ENCODE assay signal across 8 cellular contexts in the genomic region with DNA sequence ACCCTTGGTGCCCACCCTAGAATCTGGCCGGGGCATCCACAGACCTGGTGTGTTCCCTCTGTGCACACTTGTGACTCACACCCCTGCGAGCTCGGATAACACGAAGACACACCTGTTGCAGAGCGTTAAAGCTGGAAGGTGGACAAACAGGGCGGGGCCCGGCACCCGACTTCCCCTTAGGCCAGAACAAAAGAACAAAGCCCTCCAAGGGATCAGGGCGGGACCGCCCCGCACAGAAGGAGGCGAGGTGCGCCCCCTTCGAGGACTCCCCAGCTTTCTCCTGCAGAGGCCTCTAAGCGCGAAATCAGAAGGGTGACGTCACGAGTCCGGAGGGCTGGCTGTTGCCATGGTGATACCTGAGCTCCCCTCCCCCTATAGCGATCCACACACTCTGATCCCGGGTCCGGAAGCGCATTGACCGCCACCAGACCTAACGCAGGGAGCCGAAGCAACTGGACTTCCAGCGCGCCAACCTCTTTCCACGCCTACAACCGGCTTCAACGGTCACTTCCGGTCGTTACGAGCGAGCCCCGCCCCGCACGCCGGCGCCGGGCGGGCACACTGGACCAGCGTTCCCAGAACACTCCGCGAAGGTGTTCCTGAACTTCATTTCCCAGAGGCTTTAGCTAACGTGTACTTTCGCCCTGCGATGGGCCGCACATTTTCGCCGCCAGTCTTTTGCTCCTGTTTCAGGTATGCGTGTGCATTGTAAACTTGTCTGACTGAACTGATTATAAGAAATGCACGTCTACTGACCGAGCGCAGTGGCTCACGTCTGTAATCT. TPM values are rescaled to one million over a fixed set of nuclear protein-coding genes. Genes with fewer than 3 reads are reported as not detected.
DNase-seq lines count a peak whose midpoint lies in the region; ATAC-seq and TF ChIP-seq lines count a peak whose summit lies in the region.

A gene (minus strand): TSS at position 489 of the 784 bp plus-strand sequence. CDS start 811 bp downstream, outside the sequence.

- peak within 1 kb of the TSS; percentile 98 to 100 (median 100) for H3K4me3 Mint-ChIP-seq in IgD-negative memory B cell

- peak within 1 kb of the TSS; percentile 98 to 100 (median 99) for H3K27ac Mint-ChIP-seq in IgD-negative memory B cell

- H3K27me3 Mint-ChIP-seq in IgD-negative memory B cell, result no peaks in the 10 kb centered on the region

- H3K36me3 Mint-ChIP-seq in IgD-negative memory B cell, result peaks cover 9% of the 10 kb centered on the region

- TF ChIP-seq CTCF in epithelial cell of proximal tubule (conservative IDR thresholded peaks at IDR 0.05; ENCODE audit: low read depth, low read length), result no peak

- DNase-seq in DMS153 (lab: John Stamatoyannopoulos, UW) (peak; percentile 97), OCI-M2 (lab: John Stamatoyannopoulos, UW; ENCODE audit: unreplicated experiment) (peak; percentile 93), activated T-cell treated with anti-CD3 and anti-CD28 coated beads for 48 hours (ENCODE audit: low read depth) (peak; percentile 83), epithelial cell of proximal tubule (ENCODE audit: low read depth) (peak; percentile 84), mucosa of gallbladder (ENCODE audit: low spot score) (peak; percentile 97)
- peak; percentile 55 to 75 for DNase-seq in stimulated activated CD8-positive, alpha-beta memory T cell treated with anti-CD3 and anti-CD28 coated beads, Interleukin-4, amount 100 ng/mL, for 4 hours (ENCODE audit: low read depth in 2 of 2, low spot score in 1 of 2)

- H3K9me3 Mint-ChIP-seq in IgD-negative memory B cell, result no peaks in the 10 kb centered on the region

- H3K4me3 ChIP-seq in epithelial cell of proximal tubule (ENCODE audit: low read depth, low read length), result peak within 1 kb of the TSS; percentile 84

- H3K4me1 Mint-ChIP-seq in IgD-negative memory B cell, result peaks cover 16 to 41% (median 30%) of the 10 kb centered on the region in 3 donors

- peak; percentile 86 for ATAC-seq in GM21529 (IDR thresholded peaks at IDR 0.05; ENCODE audit: unreplicated experiment)

RNA-seq across cellular contexts. Expression of the gene that starts here (rescaled TPM):
- polyA plus RNA-seq in IgD-negative memory B cell, result 9.0 TPM
- total RNA-seq in epithelial cell of proximal tubule (3.7 and 5.7 TPM in 2 replicates), mucosa of gallbladder (6.4 TPM)

Comparison
In these comparisons a context has a peak if more than half of its experiments do, and no peak if none do; other contexts are left out.
1. Peak in every context shown above with its lines: DNase-seq, ATAC-seq and H3K4me3 ChIP-seq.